Comparison of ENCODE assay signal across 18 cellular contexts in genomic region chr2:152243723-152244122, GRCh38.
A peak's percentile ranks its signal among the peaks of the same experiment; 100 is the strongest.
DNase-seq lines count a peak whose midpoint lies in the region; ATAC-seq and TF ChIP-seq lines count a peak whose summit lies in the region.
"Had no signal": no experiment of that assay in that cellular context is flagged by ENCODE, and none has a peak within 500 bp of the region (broad histone marks: within the 10 kb centered on the region; RNA-seq: fewer than 3 reads in every experiment).

No MANE protein-coding gene starts in this region.

- H3K9me3 Mint-ChIP-seq in natural killer cell (no peaks in the 10 kb centered on the region), Caco-2 (ENCODE audit: unreplicated experiment) (peaks cover 13% of the 10 kb centered on the region)

- TF ChIP-seq CTCF in natural killer cell (IDR thresholded peaks at IDR 0.05) (no peak), Caco-2 (IDR thresholded peaks at IDR 0.05; ENCODE audit: insufficient read depth in 1 of 2, low read depth in 1 of 2, low read length in 1 of 2, severe bottlenecking in 1 of 2, unreplicated experiment in 1 of 2) (no peak)

- POLR2A ChIA-PET in Caco-2 (lab: Charles Lee) = no interaction called here

- H3K27me3 Mint-ChIP-seq in natural killer cell (ENCODE audit: low read depth in 2 of 2) (peaks cover 0 to 9% of the 10 kb centered on the region in 2 donors), Caco-2 (ENCODE audit: insufficient read depth, unreplicated experiment) (no peaks in the 10 kb centered on the region)

- H3K27ac Mint-ChIP-seq in natural killer cell (no peak overlapping the region), Caco-2 (ENCODE audit: unreplicated experiment) (no peak overlapping the region)
- H3K27ac Mint-ChIP-seq: activated B cell treated with CpG ODN at 0.5 μM for 24 hours; CD4-positive, CD25-positive, alpha-beta regulatory T cell had no signal

- in situ Hi-C loops in G401 (cut with HindIII; ENCODE audit: low sequenced_read_pairs) = no loop called here

- no TSS peak for BruUV-seq in Caco-2 (replicated peaks; lab: Mats Ljungman, UMichigan)

- CTCF ChIA-PET in Caco-2 (lab: Charles Lee) = no interaction called here

- intact Hi-C loops in natural killer cell (cut with micrococcal nuclease) (no loop called here), Caco-2 (cut with micrococcal nuclease; ENCODE audit: unreplicated experiment) (loop anchor here (2.0 to 5.0 kb wide), 2 partner anchors 15 to 51 kb away; no protein-coding TSS in a partner anchor)

- H3K36me3 ChIP-seq in Caco-2 (ENCODE audit: control insufficient read depth, insufficient read depth, low read length) = no peaks in the 10 kb centered on the region
- H3K36me3 ChIP-seq: suprapubic skin had no signal

- ATAC-seq in natural killer cell (no peak), HG03439 (IDR thresholded peaks at IDR 0.05; ENCODE audit: unreplicated experiment) (no peak)
- ATAC-seq: foreskin keratinocyte had no signal

- peaks cover 19% of the 10 kb centered on the region for H3K4me1 ChIP-seq in Caco-2
- H3K4me1 ChIP-seq: suprapubic skin had no signal

- H3K9me3 ChIP-seq in Caco-2 = 0 out of 2 replicates have a peak, but pooled peaks cover 7% of the 10 kb centered on the region
- H3K9me3 ChIP-seq: suprapubic skin had no signal

- H3K4me3 Mint-ChIP-seq in natural killer cell (no peak overlapping the region), Caco-2 (ENCODE audit: unreplicated experiment) (no peak overlapping the region)
- H3K4me3 Mint-ChIP-seq: activated B cell treated with CpG ODN at 0.5 μM for 24 hours; CD4-positive, CD25-positive, alpha-beta regulatory T cell had no signal

- H3K36me3 Mint-ChIP-seq in natural killer cell (no peaks in the 10 kb centered on the region), Caco-2 (ENCODE audit: insufficient read depth, unreplicated experiment) (no peaks in the 10 kb centered on the region)
- H3K36me3 Mint-ChIP-seq: CD4-positive, CD25-positive, alpha-beta regulatory T cell had no signal

- DNase-seq in G401 (ENCODE audit: low spot score) = peak; percentile 60
- peak; percentile 48 for DNase-seq in cerebellar cortex (ENCODE audit: low spot score)
- DNase-seq in lung microvascular endothelial cell (ENCODE audit: low read depth in 2 of 2) = peak; percentile 3 to 62
- peak; percentile 39 for DNase-seq in putamen (ENCODE audit: low spot score)
- no peak for DNase-seq in natural killer cell
- no peak for DNase-seq in Caco-2
- DNase-seq: activated B cell treated with CpG ODN at 0.5 μM for 24 hours; activated CD4-positive, alpha-beta T cell treated with anti-CD3 and anti-CD28 coated beads, Interleukin-2, amount 50 U/mL, for 4 hours; activated naive CD4-positive, alpha-beta T cell treated with anti-CD3 and anti-CD28 coated beads, Interleukin-2, amount 50 U/mL, for 16 hours; aorta; CD4-positive, CD25-positive, alpha-beta regulatory T cell; cerebellar nuclear complex; foreskin keratinocyte; NCI-H1105 treated with DMSO at 0.1 percent for 48 hours; NCI-H2081; NCI-H345 had no signal

- no peaks in the 10 kb centered on the region for H3K27me3 ChIP-seq in Caco-2 (replicated peaks; ENCODE audit: control insufficient read depth, insufficient read depth, low read length)
- H3K27me3 ChIP-seq: foreskin keratinocyte had no signal

- H3K4me1 Mint-ChIP-seq in natural killer cell (no peaks in the 10 kb centered on the region), Caco-2 (ENCODE audit: low read depth, unreplicated experiment) (peaks cover 8% of the 10 kb centered on the region)
- H3K4me1 Mint-ChIP-seq: activated B cell treated with CpG ODN at 0.5 μM for 24 hours; CD4-positive, CD25-positive, alpha-beta regulatory T cell had no signal

- no peak overlapping the region for H3K4me3 ChIP-seq in Caco-2 (ENCODE audit: low read depth, low read length)
- H3K4me3 ChIP-seq: suprapubic skin had no signal

Comparison
In these comparisons a context has a peak if more than half of its experiments do, and no peak if none do; other contexts are left out.
1. DNase-seq: peak in G401 (single experiment), cerebellar cortex (single experiment), lung microvascular endothelial cell (2 of 2) and putamen (single experiment); none in natural killer cell (single experiment) and Caco-2 (0 of 2).